9 cellular contexts compared by ENCODE assay signal in the genomic region with DNA sequence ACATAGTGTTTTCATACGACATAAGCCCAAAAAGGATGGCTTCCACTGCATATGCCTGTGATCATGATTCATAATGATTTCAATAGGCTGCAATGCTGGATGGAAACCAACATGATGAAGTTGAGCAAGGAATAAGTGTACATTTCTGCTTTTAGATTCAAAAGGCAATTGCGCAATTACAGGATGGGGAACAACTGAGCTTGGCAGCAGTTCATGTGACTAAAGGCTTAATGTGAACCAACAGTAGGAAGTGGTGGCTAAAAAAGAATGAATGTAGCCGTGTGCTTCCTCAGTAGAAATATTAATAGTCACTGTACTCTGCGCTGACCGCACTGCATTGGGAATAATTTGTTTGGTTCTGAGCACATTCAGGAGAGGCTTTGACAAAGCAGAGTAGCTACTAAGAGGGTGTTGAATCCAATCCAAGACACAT. TPM values are rescaled to one million over a fixed set of nuclear protein-coding genes. Genes with fewer than 3 reads are reported as not detected.
DNase-seq lines count a peak whose midpoint lies in the region; TF ChIP-seq lines count a peak whose summit lies in the region.
"Had no signal": no experiment of that assay in that cellular context is flagged by ENCODE, and none has a peak within 500 bp of the region (broad histone marks: within the 10 kb centered on the region; RNA-seq: fewer than 3 reads in every experiment).

No MANE protein-coding gene starts in this region.

- H3K27me3 ChIP-seq in adipocyte (replicated peaks; ENCODE audit: control insufficient read depth, insufficient read depth, low read length) (no peaks in the 10 kb centered on the region), subcutaneous abdominal adipose tissue (ENCODE audit: control insufficient read depth in 5 of 5, insufficient read depth in 4 of 5, low read length in 5 of 5) (no peaks in the 10 kb centered on the region)
- H3K27me3 ChIP-seq in CD4-positive, alpha-beta memory T cell (ENCODE audit: insufficient read depth, low read length), result no peaks in the 10 kb centered on the region

- CTCF ChIA-PET in CD4-positive, alpha-beta memory T cell (lab: Charles Lee; ENCODE audit: partially characterized antibody), result no interaction called here

- intact Hi-C loops in CD4-positive, alpha-beta memory T cell (cut with micrococcal nuclease), result no loop called here

- H3K4me1 ChIP-seq in adipocyte (ENCODE audit: control insufficient read depth, insufficient read depth, low read length) (peaks cover 39% of the 10 kb centered on the region), subcutaneous abdominal adipose tissue (ENCODE audit: control insufficient read depth in 5 of 5, insufficient read depth in 5 of 5, low read length in 5 of 5) (peaks cover 3 to 49% (median 40%) of the 10 kb centered on the region in 5 donors)
- no peaks in the 10 kb centered on the region for H3K4me1 ChIP-seq in CD4-positive, alpha-beta memory T cell (ENCODE audit: insufficient read depth, low read length)

- TF ChIP-seq CTCF in GM20000 (IDR thresholded peaks at IDR 0.05; ENCODE audit: extremely low read depth, missing control alignments), result no peak

- no peaks in the 10 kb centered on the region for H3K4me1 Mint-ChIP-seq in CD4-positive, alpha-beta memory T cell

- DNase-seq in HS-5 (ENCODE audit: low read depth), result peak; percentile 100
- peak; percentile 99 for DNase-seq in adipocyte (ENCODE audit: low read depth)
- DNase-seq in hepatic stellate cell (ENCODE audit: low spot score), result peak; percentile 41
- no peak for DNase-seq in iPS-NIHi7 (ENCODE audit: extremely low spot score)
- DNase-seq in CD4-positive, alpha-beta memory T cell, result no peak
- no peak for DNase-seq in iPS-NIHi11 (ENCODE audit: low spot score)
- no peak for DNase-seq in GM20000 (ENCODE audit: low spot score)

- no peak overlapping the region for H3K4me3 Mint-ChIP-seq in CD4-positive, alpha-beta memory T cell

- H3K36me3 ChIP-seq in adipocyte (ENCODE audit: control insufficient read depth, insufficient read depth, low read length, severe bottlenecking), result peaks cover 4% of the 10 kb centered on the region
- no peaks in the 10 kb centered on the region for H3K36me3 ChIP-seq in subcutaneous abdominal adipose tissue (ENCODE audit: control insufficient read depth in 5 of 5, insufficient read depth in 5 of 5, low read length in 5 of 5)
- no peaks in the 10 kb centered on the region for H3K36me3 ChIP-seq in CD4-positive, alpha-beta memory T cell (ENCODE audit: insufficient read depth, low read length)

- POLR2A ChIA-PET in CD4-positive, alpha-beta memory T cell (lab: Charles Lee; ENCODE audit: partially characterized antibody), result no interaction called here

- H3K4me3 ChIP-seq in adipocyte (ENCODE audit: low read length) (peak overlapping the region; percentile 34), subcutaneous abdominal adipose tissue (ENCODE audit: low read depth in 1 of 5, low read length in 5 of 5) (no peak overlapping the region)
- no peak overlapping the region for H3K4me3 ChIP-seq in CD4-positive, alpha-beta memory T cell (ENCODE audit: low read length in 2 of 2)

- H3K9ac ChIP-seq in adipocyte (ENCODE audit: low read length), result no peak overlapping the region
- peak overlapping the region in 1 of 5 donors; percentile 39 for H3K9ac ChIP-seq in subcutaneous abdominal adipose tissue (ENCODE audit: low read length in 5 of 5)
- H3K9ac ChIP-seq: KMS-11 had no signal

- H3K9me3 ChIP-seq in adipocyte (ENCODE audit: control insufficient read depth, low read length), result no peaks in the 10 kb centered on the region
- no peaks in the 10 kb centered on the region for H3K9me3 ChIP-seq in subcutaneous abdominal adipose tissue (ENCODE audit: control insufficient read depth in 5 of 5, low read length in 5 of 5)
- H3K9me3 ChIP-seq in CD4-positive, alpha-beta memory T cell (ENCODE audit: control insufficient read depth in 1 of 2, low read length in 2 of 2), result no peaks in the 10 kb centered on the region

- H3K27ac Mint-ChIP-seq in CD4-positive, alpha-beta memory T cell, result no peak overlapping the region

- H3K27me3 Mint-ChIP-seq in CD4-positive, alpha-beta memory T cell, result peaks cover 5 to 8% of the 10 kb centered on the region in 2 donors

- no peaks in the 10 kb centered on the region for H3K9me3 Mint-ChIP-seq in CD4-positive, alpha-beta memory T cell

- peak overlapping the region; percentile 56 for H3K27ac ChIP-seq in subcutaneous abdominal adipose tissue (ENCODE audit: low read depth, low read length)
- H3K27ac ChIP-seq in CD4-positive, alpha-beta memory T cell (ENCODE audit: low read depth, low read length), result no peak overlapping the region
- H3K27ac ChIP-seq: KMS-11 had no signal

- H3K36me3 Mint-ChIP-seq in CD4-positive, alpha-beta memory T cell, result no peaks in the 10 kb centered on the region

RNA-seq across cellular contexts. Expression of gene SLC1A3, which starts 51.2 kb away (rescaled TPM):
- total RNA-seq in CD4-positive, alpha-beta memory T cell, result 1 to 10 TPM; 1.3 to 2.3 TPM
- polyA plus RNA-seq in CD4-positive, alpha-beta memory T cell, result not detected

Comparison
In these comparisons a context has a peak if more than half of its experiments do, and no peak if none do; other contexts are left out.
1. DNase-seq: peak in HS-5 (single experiment), adipocyte (single experiment) and hepatic stellate cell (single experiment); none in iPS-NIHi7 (single experiment), CD4-positive, alpha-beta memory T cell (0 of 5), iPS-NIHi11 (single experiment) and GM20000 (single experiment).